19 cellular contexts compared by ENCODE assay signal in genomic region chr9:123484130-123484529, GRCh38.
"Had no signal": no experiment of that assay in that cellular context is flagged by ENCODE, and none has a peak within 500 bp of the region (broad histone marks: within the 10 kb centered on the region; RNA-seq: fewer than 3 reads in every experiment).

No MANE protein-coding gene starts in this region.

- H3K4me3 Mint-ChIP-seq: activated T-helper 1 cell treated with anti-CD3 and anti-CD28 coated beads, Interleukin-12 subunit alpha, Interleukin-12 subunit beta, Interleukin-2, Interleukin-4 antibody, amounts not matched to agents 30 ng/mL and 10 ng/mL and 1 ng/mL, durations not matched to agents 14 hours and 24 hours and 36 hours; naive thymus-derived CD8-positive, alpha-beta T cell; stimulated activated naive CD8-positive, alpha-beta T cell treated with anti-CD3 and anti-CD28 coated beads, Interleukin-15, amount 100 ng/mL, for 72 hours; type B pancreatic cell had no signal

- H3K36me3 ChIP-seq: adrenal gland, left ventricle myocardium inferior, prostate gland, right atrium auricular region, WERI-Rb-1 had no signal

- H3K9me3 Mint-ChIP-seq: activated naive CD4-positive, alpha-beta T cell treated with anti-CD3 and anti-CD28 coated beads, Interleukin-2, amount 50 U/mL, for 72 hours; activated T-helper 1 cell treated with anti-CD3 and anti-CD28 coated beads, Interleukin-12 subunit alpha, Interleukin-12 subunit beta, Interleukin-2, Interleukin-4 antibody, amounts not matched to agents 30 ng/mL and 10 ng/mL and 1 ng/mL, durations not matched to agents 14 hours and 24 hours and 36 hours; stimulated activated naive CD8-positive, alpha-beta T cell treated with anti-CD3 and anti-CD28 coated beads, Interleukin-15, amount 100 ng/mL, for 72 hours; type B pancreatic cell had no signal

- H3K4me3 ChIP-seq: adrenal gland, left ventricle myocardium inferior, prostate gland, right atrium auricular region, skin epidermis had no signal

- H3K4me1 Mint-ChIP-seq: stimulated activated naive CD8-positive, alpha-beta T cell treated with anti-CD3 and anti-CD28 coated beads, Interleukin-15, amount 100 ng/mL, for 72 hours had no signal

- H3K36me3 Mint-ChIP-seq: activated naive CD4-positive, alpha-beta T cell treated with anti-CD3 and anti-CD28 coated beads, Interleukin-2, amount 50 U/mL, for 72 hours; type B pancreatic cell had no signal

- H3K27me3 Mint-ChIP-seq: naive thymus-derived CD8-positive, alpha-beta T cell; stimulated activated naive CD8-positive, alpha-beta T cell treated with anti-CD3 and anti-CD28 coated beads, Interleukin-15, amount 100 ng/mL, for 72 hours; type B pancreatic cell had no signal

- H3K4me1 ChIP-seq: adrenal gland, prostate gland, right atrium auricular region had no signal

- H3K27ac Mint-ChIP-seq: activated naive CD4-positive, alpha-beta T cell treated with anti-CD3 and anti-CD28 coated beads, Interleukin-2, amount 50 U/mL, for 72 hours; activated T-helper 1 cell treated with anti-CD3 and anti-CD28 coated beads, Interleukin-12 subunit alpha, Interleukin-12 subunit beta, Interleukin-2, Interleukin-4 antibody, amounts not matched to agents 30 ng/mL and 10 ng/mL and 1 ng/mL, durations not matched to agents 14 hours and 24 hours and 36 hours; type B pancreatic cell had no signal

- DNase-seq: activated CD4-positive, alpha-beta T cell treated with anti-CD3 and anti-CD28 coated beads, Interleukin-2, amount 50 U/mL, for 4 hours; activated gamma-delta T cell treated with Interleukin-2 at 50 U/mL for 16 hours; dermis blood vessel endothelial cell; foreskin fibroblast; hypothalamus; left ventricle myocardium inferior; naive thymus-derived CD8-positive, alpha-beta T cell; stimulated activated CD4-positive, alpha-beta T cell treated with anti-CD3 and anti-CD28 coated beads, Interleukin-15, amount 100 ng/mL, for 24 hours; stimulated activated CD4-positive, alpha-beta T cell treated with anti-CD3 and anti-CD28 coated beads, Interleukin-2, amount 100 ng/mL, for 48 hours; stimulated activated naive CD8-positive, alpha-beta T cell treated with anti-CD3 and anti-CD28 coated beads, Interleukin-15, amount 100 ng/mL, for 72 hours; T-helper 2 cell; WERI-Rb-1 had no signal

- H3K27me3 ChIP-seq: adrenal gland, right atrium auricular region had no signal

- ATAC-seq: activated naive CD4-positive, alpha-beta T cell treated with anti-CD3 and anti-CD28 coated beads, Interleukin-2, amount 50 U/mL, for 72 hours; naive thymus-derived CD8-positive, alpha-beta T cell; stimulated activated naive CD8-positive, alpha-beta T cell treated with anti-CD3 and anti-CD28 coated beads, Interleukin-15, amount 100 ng/mL, for 72 hours had no signal

- H3K9me3 ChIP-seq: adrenal gland, left ventricle myocardium inferior, prostate gland, right atrium auricular region had no signal
